12 cellular contexts compared by ENCODE assay signal in genomic region chr14:68444449-68445168, GRCh38.
DNase-seq lines count a peak whose midpoint lies in the region; ATAC-seq, FAIRE-seq and TF ChIP-seq lines count a peak whose summit lies in the region.
"Had no signal": no experiment of that assay in that cellular context is flagged by ENCODE, and none has a peak within 500 bp of the region (broad histone marks: within the 10 kb centered on the region; RNA-seq: fewer than 3 reads in every experiment).

No MANE protein-coding gene starts in this region.

- CTCF ChIA-PET in A549 (lab: Yijun Ruan, JAX): interaction anchor here (0.7 to 2.1 kb wide), 2 partner anchors 10 to 147 kb away, joined by 3 to 10 read pairs; no protein-coding TSS in a partner anchor

- no peak overlapping the region for H3K14ac ChIP-seq in mesenchymal stem cell (ENCODE audit: low read length in 2 of 2)

- peak overlapping the region in 1 of 2 experiments; percentile 64 for H3K18ac ChIP-seq in mesenchymal stem cell (ENCODE audit: low read depth in 1 of 2, low read length in 2 of 2)

- no peak for ATAC-seq in A549

- H3K4ac ChIP-seq in mesenchymal stem cell (ENCODE audit: low read depth in 1 of 2, low read length in 2 of 2): peak overlapping the region; percentile 6 to 78

- H3K4me2 ChIP-seq in A549 (no peak overlapping the region), mesenchymal stem cell (ENCODE audit: low read length, poor library complexity, severe bottlenecking) (no peak overlapping the region)
- H3K4me2 ChIP-seq: PC-9 had no signal

- H2BK5ac ChIP-seq in mesenchymal stem cell (ENCODE audit: low read depth, low read length, poor library complexity, severe bottlenecking): no peak overlapping the region

- H3K23ac ChIP-seq in mesenchymal stem cell (ENCODE audit: low read length in 2 of 2): no peak overlapping the region

- H3K4me1 ChIP-seq in A549: peaks cover 43% of the 10 kb centered on the region
- H3K4me1 ChIP-seq in mesenchymal stem cell (ENCODE audit: control insufficient read depth, insufficient read depth, low read depth, low read length): peaks cover 7% of the 10 kb centered on the region
- H3K4me1 ChIP-seq in Peyer's patch: peaks cover 0 to 15% (median 0%) of the 10 kb centered on the region in 4 donors

- no peak for FAIRE-seq in A549 (lab: Jason Lieb, UNC)

- H3K9me3 ChIP-seq in A549: no peaks in the 10 kb centered on the region
- H3K9me3 ChIP-seq in mesenchymal stem cell (ENCODE audit: control insufficient read depth, low read length): no peaks in the 10 kb centered on the region
- no peaks in the 10 kb centered on the region for H3K9me3 ChIP-seq in Peyer's patch

- POLR2A ChIA-PET in A549 (lab: Yijun Ruan, JAX): no interaction called here

- H3K36me3 ChIP-seq in mesenchymal stem cell (ENCODE audit: control insufficient read depth in 1 of 2, insufficient read depth in 2 of 2, low read depth in 1 of 2, low read length in 2 of 2) (no peaks in the 10 kb centered on the region), Peyer's patch (no peaks in the 10 kb centered on the region)

- H3K4me1 Mint-ChIP-seq in brain: peaks cover 58% of the 10 kb centered on the region

- H3K9me3 Mint-ChIP-seq in brain: no peaks in the 10 kb centered on the region
- H3K9me3 Mint-ChIP-seq: activated naive CD4-positive, alpha-beta T cell treated with anti-CD3 and anti-CD28 coated beads, Interleukin-2, amount 50 U/mL, for 24 hours had no signal

- TF ChIP-seq RAD21 in A549 (conservative IDR thresholded peaks at IDR 0.05 in 1 of 2, IDR thresholded peaks at IDR 0.05 in 1 of 2): no peak

- H3K4me3 ChIP-seq in A549 (no peak overlapping the region), mesenchymal stem cell (ENCODE audit: insufficient read depth in 1 of 2, low read depth in 1 of 2, low read length in 2 of 2) (no peak overlapping the region), Peyer's patch (no peak overlapping the region)
- H3K4me3 ChIP-seq in Jurkat, Clone E6-1 (ENCODE audit: low read length): no peak overlapping the region
- H3K4me3 ChIP-seq: lung, PC-9 had no signal

- H3K27ac ChIP-seq in A549: peak overlapping the region; percentile 42 to 57
- peak overlapping the region; percentile 18 for H3K27ac ChIP-seq in mesenchymal stem cell (ENCODE audit: low read length, poor library complexity, severe bottlenecking)
- no peak overlapping the region for H3K27ac ChIP-seq in Peyer's patch
- H3K27ac ChIP-seq: PC-9 had no signal

- H3K4me3 Mint-ChIP-seq in brain: no peak overlapping the region
- H3K4me3 Mint-ChIP-seq: activated naive CD4-positive, alpha-beta T cell treated with anti-CD3 and anti-CD28 coated beads, Interleukin-2, amount 50 U/mL, for 24 hours had no signal

- no peak for TF ChIP-seq EP300 in A549 (IDR thresholded peaks at IDR 0.05)

- H3K36me3 Mint-ChIP-seq in brain: no peaks in the 10 kb centered on the region
- H3K36me3 Mint-ChIP-seq: activated naive CD4-positive, alpha-beta T cell treated with anti-CD3 and anti-CD28 coated beads, Interleukin-2, amount 50 U/mL, for 24 hours had no signal

- no peak overlapping the region for H4K8ac ChIP-seq in mesenchymal stem cell (ENCODE audit: low read length)

- no peaks in the 10 kb centered on the region for H3K79me1 ChIP-seq in mesenchymal stem cell (replicated peaks; ENCODE audit: low read length, poor library complexity, severe bottlenecking)

- H2BK15ac ChIP-seq in mesenchymal stem cell (ENCODE audit: low read depth, poor library complexity, severe bottlenecking): no peak overlapping the region

- H3K27ac Mint-ChIP-seq in brain: peak overlapping the region in 3 of 5 experiments; percentile 50 to 89 (median 53)
- H3K27ac Mint-ChIP-seq: activated naive CD4-positive, alpha-beta T cell treated with anti-CD3 and anti-CD28 coated beads, Interleukin-2, amount 50 U/mL, for 24 hours had no signal

- H3K27me3 Mint-ChIP-seq in brain: no peaks in the 10 kb centered on the region
- H3K27me3 Mint-ChIP-seq: activated naive CD4-positive, alpha-beta T cell treated with anti-CD3 and anti-CD28 coated beads, Interleukin-2, amount 50 U/mL, for 24 hours had no signal

- no peak for TF ChIP-seq POLR2A in A549 (IDR thresholded peaks at IDR 0.05; ENCODE audit: low read length)
- no peak for TF ChIP-seq POLR2A in Peyer's patch (IDR thresholded peaks at IDR 0.05)

- H3K27me3 ChIP-seq in mesenchymal stem cell (ENCODE audit: control insufficient read depth in 1 of 2, insufficient read depth in 1 of 2, low read length in 2 of 2) (no peaks in the 10 kb centered on the region), Peyer's patch (no peaks in the 10 kb centered on the region)

- peak overlapping the region; percentile 39 to 71 for H2BK12ac ChIP-seq in mesenchymal stem cell (ENCODE audit: low read length in 2 of 2)

- peak overlapping the region; percentile 27 for H3K9ac ChIP-seq in mesenchymal stem cell (ENCODE audit: low read length)

- H4K91ac ChIP-seq in mesenchymal stem cell (ENCODE audit: low read length): peak overlapping the region; percentile 48

- H2BK120ac ChIP-seq in mesenchymal stem cell (ENCODE audit: low read depth, low read length): no peak overlapping the region

- DNase-seq in A549 (ENCODE audit: low read depth in 1 of 2, low spot score in 1 of 2) (no peak), mesenchymal stem cell (peak; percentile 33), GM19238 (ENCODE audit: insufficient read length, low spot score) (no peak), cerebellum (ENCODE audit: low spot score) (no peak), Peyer's patch (no peak)
- peak; percentile 75 for DNase-seq in Jurkat, Clone E6-1 (ENCODE audit: low read depth, low spot score)
- no peak for DNase-seq in activated CD4-positive, CD25-positive, alpha-beta regulatory T cell (lab: John Stamatoyannopoulos, UW)
- DNase-seq: activated CD4-positive, alpha-beta T cell treated with anti-CD3 and anti-CD28 coated beads for 48 hours; PC-9 had no signal

- no peak overlapping the region for H2AFZ ChIP-seq in mesenchymal stem cell (ENCODE audit: low read depth, low read length)
- H2AFZ ChIP-seq: PC-9 had no signal

- WGBS in A549 (ENCODE audit: missing lambda C conversion rate): 61% methylated on average over 2 of the region's 2 CpGs
- 77% methylated on average over 2 of the region's 2 CpGs for WGBS in mesenchymal stem cell

- peak overlapping the region; percentile 62 for H2AK5ac ChIP-seq in mesenchymal stem cell (ENCODE audit: low read length, severe bottlenecking)

- TF ChIP-seq CTCF in A549 (IDR thresholded peaks at IDR 0.05) (no peak), brain (conservative IDR thresholded peaks at IDR 0.05) (no peak), Peyer's patch (IDR thresholded peaks at IDR 0.05) (no peak)

TF ChIP-seq in A549, 52 proteins besides CTCF, POLR2A, EP300 and RAD21:
- TF ChIP-seq NFE2L2 (conservative IDR thresholded peaks at IDR 0.05; ENCODE audit: low read length) (no peak), ZNF302 (CRISPR knock-in tag; IDR thresholded peaks at IDR 0.05) (no peak), CBX8 (IDR thresholded peaks at IDR 0.05) (no peak), ELK1 (IDR thresholded peaks at IDR 0.05; ENCODE audit: low read depth, low read length) (no peak), HES2 (IDR thresholded peaks at IDR 0.05) (no peak), HOXB13 (CRISPR knock-in tag; IDR thresholded peaks at IDR 0.05; ENCODE audit: low read depth) (no peak), KDM5A (IDR thresholded peaks at IDR 0.05) (no peak), TP53 (CRISPR knock-in tag; IDR thresholded peaks at IDR 0.05) (no peak), EHF (CRISPR knock-in tag; IDR thresholded peaks at IDR 0.05) (no peak), E2F6 (IDR thresholded peaks at IDR 0.05; ENCODE audit: borderline replicate concordance, low read depth) (no peak), POLR2AphosphoS2 (conservative IDR thresholded peaks at IDR 0.05; ENCODE audit: low read length) (no peak), BHLHE40 (IDR thresholded peaks at IDR 0.05; ENCODE audit: low read depth, low read length) (no peak), GATA3 (IDR thresholded peaks at IDR 0.05; ENCODE audit: borderline replicate concordance) (no peak), EHMT2 (IDR thresholded peaks at IDR 0.05; ENCODE audit: low read depth) (no peak), HMGXB4 (CRISPR knock-in tag; IDR thresholded peaks at IDR 0.05; ENCODE audit: borderline replicate concordance) (no peak)

Comparison
In these comparisons a context has a peak if more than half of its experiments do, and no peak if none do; other contexts are left out.
1. DNase-seq: peak in Jurkat, Clone E6-1 (single experiment) and mesenchymal stem cell (single experiment); none in A549 (0 of 2), activated CD4-positive, CD25-positive, alpha-beta regulatory T cell (0 of 4), GM19238 (single experiment), cerebellum (single experiment) and Peyer's patch (0 of 3).
2. H3K27ac ChIP-seq: peak in A549 (2 of 2) and mesenchymal stem cell (single experiment); none in Peyer's patch (0 of 4).